In genomic region chr17:28737770-28738679, GRCh38 we compare ENCODE assay signal across 11 cellular contexts. TPM values are rescaled to one million over a fixed set of nuclear protein-coding genes. Genes with fewer than 3 reads are reported as not detected.
DNase-seq lines count a peak whose midpoint lies in the region; ATAC-seq and TF ChIP-seq lines count a peak whose summit lies in the region.
"Had no signal": no experiment of that assay in that cellular context is flagged by ENCODE, and none has a peak within 500 bp of the region (broad histone marks: within the 10 kb centered on the region; RNA-seq: fewer than 3 reads in every experiment).

No MANE protein-coding gene starts in this region.

- ATAC-seq in GM21723 (IDR thresholded peaks at IDR 0.05; ENCODE audit: unreplicated experiment): peak; percentile 73
- ATAC-seq in gastroesophageal sphincter: no peak

- peaks cover 9% of the 10 kb centered on the region for H3K9me3 ChIP-seq in trophoblast cell (ENCODE audit: insufficient read depth, low read depth, low read length)
- no peaks in the 10 kb centered on the region for H3K9me3 ChIP-seq in gastroesophageal sphincter
- H3K9me3 ChIP-seq in testis: no peaks in the 10 kb centered on the region

- peak overlapping the region; percentile 7 for H4K91ac ChIP-seq in trophoblast cell (ENCODE audit: low read depth, low read length)

- H3K9me3 Mint-ChIP-seq in T-helper 1 cell treated with Interleukin-12 subunit alpha and Interleukin-12 subunit beta and Interleukin-4 antibody, amounts not matched to agents 30 μg/mL and 1 μg/mL, for 36 hours: no peaks in the 10 kb centered on the region

- H2BK12ac ChIP-seq in trophoblast cell (ENCODE audit: low read length): no peak overlapping the region

- H3K36me3 ChIP-seq in trophoblast cell (ENCODE audit: control insufficient read depth in 1 of 2, insufficient read depth in 2 of 2, low read length in 2 of 2) (peaks cover 3 to 7% of the 10 kb centered on the region in 2 experiments), gastroesophageal sphincter (no peaks in the 10 kb centered on the region), testis (ENCODE audit: low read depth, missing control alignments) (no peaks in the 10 kb centered on the region)

- H3K18ac ChIP-seq in trophoblast cell (ENCODE audit: low read length): no peak overlapping the region

- peaks cover 19 to 29% of the 10 kb centered on the region in 2 experiments for H3K4me1 ChIP-seq in trophoblast cell (ENCODE audit: control insufficient read depth in 1 of 2, insufficient read depth in 2 of 2, low read length in 2 of 2)
- H3K4me1 ChIP-seq in gastroesophageal sphincter: peaks cover 0 to 5% (median 0%) of the 10 kb centered on the region in 3 donors
- no peaks in the 10 kb centered on the region for H3K4me1 ChIP-seq in testis

- H3K79me1 ChIP-seq in trophoblast cell (ENCODE audit: low read length): peaks cover 10% of the 10 kb centered on the region

- no peak overlapping the region for H2BK5ac ChIP-seq in trophoblast cell (ENCODE audit: low read depth, low read length, poor library complexity)

- TF ChIP-seq CTCF in gastroesophageal sphincter (IDR thresholded peaks at IDR 0.05) (no peak), testis (IDR thresholded peaks at IDR 0.05) (no peak)

- no peaks in the 10 kb centered on the region for H3K79me2 ChIP-seq in trophoblast cell (ENCODE audit: control insufficient read depth, insufficient read depth, low read length, poor library complexity)

- TF ChIP-seq POLR2A in gastroesophageal sphincter (IDR thresholded peaks at IDR 0.05) (no peak), testis (IDR thresholded peaks at IDR 0.05) (no peak)

- WGBS in trophoblast cell (ENCODE audit: extremely low coverage, insufficient coverage, insufficient read length): no CpG with 5 or more reads among the region's 22 CpGs
- WGBS in gastroesophageal sphincter (ENCODE audit: low coverage in 1 of 2), 2 donors: 82 to 95% methylated on average over 4 to 8 of the region's 22 CpGs
- 91 to 98% methylated on average over 6 to 22 of the region's 22 CpGs for WGBS in testis, 2 donors

- H3K4me3 ChIP-seq in trophoblast cell (ENCODE audit: low read depth, low read length) (no peak overlapping the region), gastroesophageal sphincter (no peak overlapping the region), testis (no peak overlapping the region)

- peaks cover 8% of the 10 kb centered on the region for H3K36me3 Mint-ChIP-seq in T-helper 1 cell treated with Interleukin-12 subunit alpha and Interleukin-12 subunit beta and Interleukin-4 antibody, amounts not matched to agents 30 μg/mL and 1 μg/mL, for 36 hours (ENCODE audit: low read depth)

- H4K12ac ChIP-seq in trophoblast cell (ENCODE audit: low read depth, low read length): no peak overlapping the region

- peaks cover 24% of the 10 kb centered on the region for H3K4me1 Mint-ChIP-seq in T-helper 1 cell treated with Interleukin-12 subunit alpha and Interleukin-12 subunit beta and Interleukin-4 antibody, amounts not matched to agents 30 μg/mL and 1 μg/mL, for 36 hours (ENCODE audit: low read depth)

- no peak for TF ChIP-seq EP300 in gastroesophageal sphincter (IDR thresholded peaks at IDR 0.05)

- H2BK120ac ChIP-seq in trophoblast cell (ENCODE audit: insufficient read depth, low read length, poor library complexity): no peak overlapping the region

- H3K27me3 ChIP-seq in trophoblast cell (ENCODE audit: insufficient read depth, low read length) (no peaks in the 10 kb centered on the region), gastroesophageal sphincter (no peaks in the 10 kb centered on the region), testis (no peaks in the 10 kb centered on the region)

- peak overlapping the region; percentile 63 for H3K4me3 Mint-ChIP-seq in T-helper 1 cell treated with Interleukin-12 subunit alpha and Interleukin-12 subunit beta and Interleukin-4 antibody, amounts not matched to agents 30 μg/mL and 1 μg/mL, for 36 hours

- no peak overlapping the region for H2AFZ ChIP-seq in trophoblast cell (ENCODE audit: insufficient read depth, low read length, poor library complexity)

- no peak overlapping the region for H3K23ac ChIP-seq in trophoblast cell (ENCODE audit: low read length)

- peak overlapping the region; percentile 36 for H3K14ac ChIP-seq in trophoblast cell (ENCODE audit: low read length)

- no peaks in the 10 kb centered on the region for H3K27me3 Mint-ChIP-seq in T-helper 1 cell treated with Interleukin-12 subunit alpha and Interleukin-12 subunit beta and Interleukin-4 antibody, amounts not matched to agents 30 μg/mL and 1 μg/mL, for 36 hours (ENCODE audit: low read depth)

- no peak overlapping the region for H3K4me2 ChIP-seq in trophoblast cell (ENCODE audit: low read length)

- H3K27ac Mint-ChIP-seq in T-helper 1 cell treated with Interleukin-12 subunit alpha and Interleukin-12 subunit beta and Interleukin-4 antibody, amounts not matched to agents 30 μg/mL and 1 μg/mL, for 36 hours: peak overlapping the region; percentile 86

- no peak for DNase-seq in T-helper 1 cell
- DNase-seq in NCI-H526 treated with DMSO at 0.1 percent for 48 hours (lab: John Stamatoyannopoulos, UW): peak; percentile 54
- peak in 1 of 2 donors; percentile 42 for DNase-seq in trophoblast cell
- DNase-seq in testis: no peak
- no peak for DNase-seq in anterior cingulate cortex (lab: John Stamatoyannopoulos, UW)

- H3K9ac ChIP-seq in trophoblast cell (ENCODE audit: low read length): no peak overlapping the region

- no peak overlapping the region for H3K4ac ChIP-seq in trophoblast cell (ENCODE audit: low read depth, low read length)

- H3K27ac ChIP-seq in trophoblast cell (ENCODE audit: low read depth, low read length) (peak overlapping the region; percentile 3), gastroesophageal sphincter (no peak overlapping the region), testis (no peak overlapping the region)
- H3K27ac ChIP-seq: 22Rv1, HL-60, VCaP had no signal

- intact Hi-C loops in testis (cut with DNase I; ENCODE audit: low total_unique reads): no loop called here

- H2AK5ac ChIP-seq in trophoblast cell (ENCODE audit: low read length): peak overlapping the region; percentile 70

- H4K8ac ChIP-seq in trophoblast cell (ENCODE audit: low read depth, low read length): no peak overlapping the region

RNA-seq across cellular contexts. Expression of gene TRAF4, which starts 5.8 kb away (rescaled TPM):
- polyA plus RNA-seq in trophoblast cell (2013): 192 and 199 TPM in 2 replicates
- total RNA-seq in gastroesophageal sphincter (10 to 100 TPM in 1 of 4 donors, 1 to 10 TPM in 3; 3.4 to 10.8 (median 4.7) TPM), testis (10 to 100 TPM; 35.3 to 47.2 TPM)
- polyA plus RNA-seq in testis (ENCODE audit: insufficient read depth, low read depth, low replicate concordance): 33.1 TPM

RNA-seq across cellular contexts. Expression of gene NEK8, which starts 9.4 kb away (rescaled TPM):
- polyA plus RNA-seq in trophoblast cell (2013): 3.8 and 4.4 TPM in 2 replicates
- total RNA-seq in gastroesophageal sphincter (1 to 10 TPM in 2 of 4 donors, under 1 TPM in 1, not detected in 1; 0.94 to 2.0 (median 1.8) TPM), testis (10 to 100 TPM; 10.1 to 10.7 TPM)
- 7.3 TPM for polyA plus RNA-seq in testis (ENCODE audit: insufficient read depth, low read depth, low replicate concordance)

RNA-seq across cellular contexts. Expression of gene TLCD1, which starts 12.0 kb away (rescaled TPM):
- polyA plus RNA-seq in trophoblast cell (2013): 29.4 and 32.8 TPM in 2 replicates
- total RNA-seq in gastroesophageal sphincter: 1 to 10 TPM in 2 of 4 donors, not detected in 2; 1.1 to 2.8 TPM
- 1 to 10 TPM; 4.2 to 8.6 TPM for total RNA-seq in testis
- 18.0 TPM for polyA plus RNA-seq in testis (ENCODE audit: insufficient read depth, low read depth, low replicate concordance)

RNA-seq across cellular contexts. Expression of gene RPL23A, which starts 18.2 kb away (rescaled TPM):
- 2,630 and 2,632 TPM in 2 replicates for polyA plus RNA-seq in trophoblast cell (2013)
- total RNA-seq in gastroesophageal sphincter (100 to 1,000 TPM; 317 to 834 (median 683) TPM), testis (100 to 1,000 TPM; 200 to 343 TPM)
- polyA plus RNA-seq in testis (ENCODE audit: insufficient read depth, low read depth, low replicate concordance): 757 TPM

RNA-seq across cellular contexts. Expression of gene RAB34, which starts 20.4 kb away (rescaled TPM):
- 107 and 110 TPM in 2 replicates for polyA plus RNA-seq in trophoblast cell (2013)
- total RNA-seq in gastroesophageal sphincter (100 to 1,000 TPM; 185 to 219 (median 196) TPM), testis (10 to 100 TPM; 30.4 to 47.3 TPM)
- polyA plus RNA-seq in testis (ENCODE audit: insufficient read depth, low read depth, low replicate concordance): 42.1 TPM
